Comparison of ENCODE assay signal across 2 cellular contexts in the genomic region with DNA sequence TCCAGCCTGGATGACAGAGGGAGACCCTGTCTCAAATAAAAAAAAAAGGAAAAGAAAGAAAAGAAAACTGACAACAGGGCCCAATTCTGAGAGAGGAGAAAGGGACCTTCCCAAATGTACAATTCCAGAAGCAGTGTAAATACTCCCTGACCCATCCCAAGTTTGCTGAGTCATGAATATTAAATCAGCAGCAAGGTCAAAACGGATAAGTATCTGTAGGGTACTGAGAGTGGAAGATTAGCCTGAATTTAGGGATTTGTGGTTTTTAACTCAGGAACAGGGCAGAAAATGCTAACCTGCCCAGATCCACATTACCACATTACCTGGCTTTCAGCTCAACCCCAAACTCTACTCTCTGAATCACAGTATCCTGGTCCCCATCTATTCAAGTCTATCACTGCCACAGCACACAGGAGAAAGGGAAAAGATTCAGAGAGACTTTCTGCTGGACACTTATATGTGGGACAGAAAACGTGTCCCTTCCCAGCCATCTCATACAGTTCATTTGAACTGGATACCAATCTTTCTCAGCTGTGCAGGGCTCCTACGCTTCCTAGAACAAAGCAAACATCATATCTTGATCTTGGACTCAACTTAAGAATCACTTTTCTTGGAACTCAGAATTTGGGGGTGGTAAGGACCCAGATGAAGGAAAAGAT.
TF ChIP-seq lines count a peak whose summit lies in the region.

No MANE protein-coding gene starts in this region.

TF ChIP-seq in A549, 52 proteins besides CTCF, POLR2A, EP300 and RAD21:
- TF ChIP-seq HOXA7 (CRISPR knock-in tag; IDR thresholded peaks at IDR 0.05) = no peak
- TF ChIP-seq RARB (CRISPR knock-in tag; IDR thresholded peaks at IDR 0.05) = no peak
- no peak for TF ChIP-seq ZNF302 (CRISPR knock-in tag; IDR thresholded peaks at IDR 0.05)
- TF ChIP-seq NFE2L2 (conservative IDR thresholded peaks at IDR 0.05; ENCODE audit: low read length) = peak; percentile 82
- TF ChIP-seq MAFK (IDR thresholded peaks at IDR 0.05; ENCODE audit: partially characterized antibody) = peak; percentile 99
- TF ChIP-seq CHD4 (IDR thresholded peaks at IDR 0.05; ENCODE audit: borderline replicate concordance) = no peak
- no peak for TF ChIP-seq EHMT2 (IDR thresholded peaks at IDR 0.05; ENCODE audit: low read depth)
- TF ChIP-seq CBX8 (IDR thresholded peaks at IDR 0.05) = no peak
- TF ChIP-seq PHF8 (IDR thresholded peaks at IDR 0.05; ENCODE audit: borderline replicate concordance, low read depth) = no peak
- TF ChIP-seq, protein P1, sequence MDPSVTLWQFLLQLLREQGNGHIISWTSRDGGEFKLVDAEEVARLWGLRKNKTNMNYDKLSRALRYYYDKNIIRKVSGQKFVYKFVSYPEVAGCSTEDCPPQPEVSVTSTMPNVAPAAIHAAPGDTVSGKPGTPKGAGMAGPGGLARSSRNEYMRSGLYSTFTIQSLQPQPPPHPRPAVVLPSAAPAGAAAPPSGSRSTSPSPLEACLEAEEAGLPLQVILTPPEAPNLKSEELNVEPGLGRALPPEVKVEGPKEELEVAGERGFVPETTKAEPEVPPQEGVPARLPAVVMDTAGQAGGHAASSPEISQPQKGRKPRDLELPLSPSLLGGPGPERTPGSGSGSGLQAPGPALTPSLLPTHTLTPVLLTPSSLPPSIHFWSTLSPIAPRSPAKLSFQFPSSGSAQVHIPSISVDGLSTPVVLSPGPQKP (IDR thresholded peaks at IDR 0.05; ENCODE audit: low read depth, low read length) = no peak
- TF ChIP-seq, protein P2, sequence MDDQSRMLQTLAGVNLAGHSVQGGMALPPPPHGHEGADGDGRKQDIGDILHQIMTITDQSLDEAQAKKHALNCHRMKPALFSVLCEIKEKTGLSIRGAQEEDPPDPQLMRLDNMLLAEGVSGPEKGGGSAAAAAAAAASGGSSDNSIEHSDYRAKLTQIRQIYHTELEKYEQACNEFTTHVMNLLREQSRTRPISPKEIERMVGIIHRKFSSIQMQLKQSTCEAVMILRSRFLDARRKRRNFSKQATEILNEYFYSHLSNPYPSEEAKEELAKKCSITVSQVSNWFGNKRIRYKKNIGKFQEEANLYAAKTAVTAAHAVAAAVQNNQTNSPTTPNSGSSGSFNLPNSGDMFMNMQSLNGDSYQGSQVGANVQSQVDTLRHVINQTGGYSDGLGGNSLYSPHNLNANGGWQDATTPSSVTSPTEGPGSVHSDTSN (IDR thresholded peaks at IDR 0.05) = no peak

TF ChIP-seq in GM23338, 12 proteins besides CTCF, POLR2A, EP300 and RAD21:
- TF ChIP-seq, protein P3, sequence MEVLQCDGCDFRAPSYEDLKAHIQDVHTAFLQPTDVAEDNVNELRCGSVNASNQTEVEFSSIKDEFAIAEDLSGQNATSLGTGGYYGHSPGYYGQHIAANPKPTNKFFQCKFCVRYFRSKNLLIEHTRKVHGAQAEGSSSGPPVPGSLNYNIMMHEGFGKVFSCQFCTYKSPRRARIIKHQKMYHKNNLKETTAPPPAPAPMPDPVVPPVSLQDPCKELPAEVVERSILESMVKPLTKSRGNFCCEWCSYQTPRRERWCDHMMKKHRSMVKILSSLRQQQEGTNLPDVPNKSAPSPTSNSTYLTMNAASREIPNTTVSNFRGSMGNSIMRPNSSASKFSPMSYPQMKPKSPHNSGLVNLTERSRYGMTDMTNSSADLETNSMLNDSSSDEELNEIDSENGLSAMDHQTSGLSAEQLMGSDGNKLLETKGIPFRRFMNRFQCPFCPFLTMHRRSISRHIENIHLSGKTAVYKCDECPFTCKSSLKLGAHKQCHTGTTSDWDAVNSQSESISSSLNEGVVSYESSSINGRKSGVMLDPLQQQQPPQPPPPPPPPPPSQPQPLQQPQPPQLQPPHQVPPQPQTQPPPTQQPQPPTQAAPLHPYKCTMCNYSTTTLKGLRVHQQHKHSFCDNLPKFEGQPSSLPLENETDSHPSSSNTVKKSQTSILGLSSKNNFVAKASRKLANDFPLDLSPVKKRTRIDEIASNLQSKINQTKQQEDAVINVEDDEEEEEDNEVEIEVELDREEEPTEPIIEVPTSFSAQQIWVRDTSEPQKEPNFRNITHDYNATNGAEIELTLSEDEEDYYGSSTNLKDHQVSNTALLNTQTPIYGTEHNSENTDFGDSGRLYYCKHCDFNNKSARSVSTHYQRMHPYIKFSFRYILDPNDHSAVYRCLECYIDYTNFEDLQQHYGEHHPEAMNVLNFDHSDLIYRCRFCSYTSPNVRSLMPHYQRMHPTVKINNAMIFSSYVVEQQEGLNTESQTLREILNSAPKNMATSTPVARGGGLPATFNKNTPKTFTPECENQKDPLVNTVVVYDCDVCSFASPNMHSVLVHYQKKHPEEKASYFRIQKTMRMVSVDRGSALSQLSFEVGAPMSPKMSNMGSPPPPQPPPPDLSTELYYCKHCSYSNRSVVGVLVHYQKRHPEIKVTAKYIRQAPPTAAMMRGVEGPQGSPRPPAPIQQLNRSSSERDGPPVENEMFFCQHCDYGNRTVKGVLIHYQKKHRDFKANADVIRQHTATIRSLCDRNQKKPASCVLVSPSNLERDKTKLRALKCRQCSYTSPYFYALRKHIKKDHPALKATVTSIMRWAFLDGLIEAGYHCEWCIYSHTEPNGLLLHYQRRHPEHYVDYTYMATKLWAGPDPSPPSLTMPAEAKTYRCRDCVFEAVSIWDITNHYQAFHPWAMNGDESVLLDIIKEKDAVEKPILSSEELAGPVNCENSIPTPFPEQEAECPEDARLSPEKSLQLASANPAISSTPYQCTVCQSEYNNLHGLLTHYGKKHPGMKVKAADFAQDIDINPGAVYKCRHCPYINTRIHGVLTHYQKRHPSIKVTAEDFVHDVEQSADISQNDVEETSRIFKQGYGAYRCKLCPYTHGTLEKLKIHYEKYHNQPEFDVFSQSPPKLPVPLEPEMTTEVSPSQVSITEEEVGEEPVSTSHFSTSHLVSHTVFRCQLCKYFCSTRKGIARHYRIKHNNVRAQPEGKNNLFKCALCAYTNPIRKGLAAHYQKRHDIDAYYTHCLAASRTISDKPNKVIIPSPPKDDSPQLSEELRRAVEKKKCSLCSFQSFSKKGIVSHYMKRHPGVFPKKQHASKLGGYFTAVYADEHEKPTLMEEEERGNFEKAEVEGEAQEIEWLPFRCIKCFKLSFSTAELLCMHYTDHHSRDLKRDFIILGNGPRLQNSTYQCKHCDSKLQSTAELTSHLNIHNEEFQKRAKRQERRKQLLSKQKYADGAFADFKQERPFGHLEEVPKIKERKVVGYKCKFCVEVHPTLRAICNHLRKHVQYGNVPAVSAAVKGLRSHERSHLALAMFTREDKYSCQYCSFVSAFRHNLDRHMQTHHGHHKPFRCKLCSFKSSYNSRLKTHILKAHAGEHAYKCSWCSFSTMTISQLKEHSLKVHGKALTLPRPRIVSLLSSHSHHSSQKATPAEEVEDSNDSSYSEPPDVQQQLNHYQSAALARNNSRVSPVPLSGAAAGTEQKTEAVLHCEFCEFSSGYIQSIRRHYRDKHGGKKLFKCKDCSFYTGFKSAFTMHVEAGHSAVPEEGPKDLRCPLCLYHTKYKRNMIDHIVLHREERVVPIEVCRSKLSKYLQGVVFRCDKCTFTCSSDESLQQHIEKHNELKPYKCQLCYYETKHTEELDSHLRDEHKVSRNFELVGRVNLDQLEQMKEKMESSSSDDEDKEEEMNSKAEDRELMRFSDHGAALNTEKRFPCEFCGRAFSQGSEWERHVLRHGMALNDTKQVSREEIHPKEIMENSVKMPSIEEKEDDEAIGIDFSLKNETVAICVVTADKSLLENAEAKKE (CRISPR knock-in tag; IDR thresholded peaks at IDR 0.05) = no peak
- TF ChIP-seq POLR2AphosphoS5 (IDR thresholded peaks at IDR 0.05; ENCODE audit: low read depth) = no peak
- TF ChIP-seq EZH2phosphoT487 (IDR thresholded peaks at IDR 0.05; ENCODE audit: unreplicated experiment) = no peak
- no peak for TF ChIP-seq JUNB (IDR thresholded peaks at IDR 0.05; ENCODE audit: unreplicated experiment)
- no peak for TF ChIP-seq NANOG (IDR thresholded peaks at IDR 0.05; ENCODE audit: borderline replicate concordance)
- no peak for TF ChIP-seq ZNF114 (CRISPR knock-in tag; IDR thresholded peaks at IDR 0.05)
- no peak for TF ChIP-seq ZNF331 (CRISPR knock-in tag; IDR thresholded peaks at IDR 0.05; ENCODE audit: low read depth)
- TF ChIP-seq, protein P4, sequence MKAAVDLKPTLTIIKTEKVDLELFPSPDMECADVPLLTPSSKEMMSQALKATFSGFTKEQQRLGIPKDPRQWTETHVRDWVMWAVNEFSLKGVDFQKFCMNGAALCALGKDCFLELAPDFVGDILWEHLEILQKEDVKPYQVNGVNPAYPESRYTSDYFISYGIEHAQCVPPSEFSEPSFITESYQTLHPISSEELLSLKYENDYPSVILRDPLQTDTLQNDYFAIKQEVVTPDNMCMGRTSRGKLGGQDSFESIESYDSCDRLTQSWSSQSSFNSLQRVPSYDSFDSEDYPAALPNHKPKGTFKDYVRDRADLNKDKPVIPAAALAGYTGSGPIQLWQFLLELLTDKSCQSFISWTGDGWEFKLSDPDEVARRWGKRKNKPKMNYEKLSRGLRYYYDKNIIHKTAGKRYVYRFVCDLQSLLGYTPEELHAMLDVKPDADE (IDR thresholded peaks at IDR 0.05) = no peak
- no peak for TF ChIP-seq STAT1 (IDR thresholded peaks at IDR 0.05; ENCODE audit: unreplicated experiment)
- TF ChIP-seq CREB1 (CRISPR knock-in tag; IDR thresholded peaks at IDR 0.05; ENCODE audit: low read depth) = no peak
- no peak for TF ChIP-seq EZH2 (IDR thresholded peaks at IDR 0.05; ENCODE audit: low read depth, unreplicated experiment)
